Comparison of ENCODE assay signal across 1 cellular context in the genomic region with DNA sequence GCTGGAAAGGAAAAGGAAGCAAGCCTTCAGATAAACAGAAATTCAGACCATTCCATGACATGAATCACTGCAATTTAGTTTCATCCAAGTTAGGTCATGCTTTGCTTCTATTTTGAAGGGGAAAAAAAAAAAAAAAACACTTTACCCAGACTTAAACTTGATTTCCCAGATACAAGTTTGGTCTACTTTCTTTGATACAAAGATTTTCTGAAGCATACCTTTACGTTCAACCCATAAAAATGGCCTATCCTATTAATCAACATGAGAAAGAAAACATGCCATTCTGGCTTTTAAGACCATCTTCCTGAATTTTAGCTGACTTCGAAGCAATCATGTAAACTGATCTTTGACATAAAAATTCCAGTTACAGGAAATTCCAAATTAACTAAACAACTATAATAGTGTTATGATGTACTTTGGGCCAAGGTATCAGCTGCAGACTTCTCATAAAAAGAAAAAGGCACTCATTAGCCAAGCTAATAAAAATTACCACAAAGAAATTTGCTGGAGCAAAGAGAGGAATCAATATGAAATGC.
TF ChIP-seq lines count a peak whose summit lies in the region.

No MANE protein-coding gene starts in this region.

TF ChIP-seq in A549, 52 proteins besides CTCF, POLR2A, EP300 and RAD21 (continued from another document):
- TF ChIP-seq, protein P1, sequence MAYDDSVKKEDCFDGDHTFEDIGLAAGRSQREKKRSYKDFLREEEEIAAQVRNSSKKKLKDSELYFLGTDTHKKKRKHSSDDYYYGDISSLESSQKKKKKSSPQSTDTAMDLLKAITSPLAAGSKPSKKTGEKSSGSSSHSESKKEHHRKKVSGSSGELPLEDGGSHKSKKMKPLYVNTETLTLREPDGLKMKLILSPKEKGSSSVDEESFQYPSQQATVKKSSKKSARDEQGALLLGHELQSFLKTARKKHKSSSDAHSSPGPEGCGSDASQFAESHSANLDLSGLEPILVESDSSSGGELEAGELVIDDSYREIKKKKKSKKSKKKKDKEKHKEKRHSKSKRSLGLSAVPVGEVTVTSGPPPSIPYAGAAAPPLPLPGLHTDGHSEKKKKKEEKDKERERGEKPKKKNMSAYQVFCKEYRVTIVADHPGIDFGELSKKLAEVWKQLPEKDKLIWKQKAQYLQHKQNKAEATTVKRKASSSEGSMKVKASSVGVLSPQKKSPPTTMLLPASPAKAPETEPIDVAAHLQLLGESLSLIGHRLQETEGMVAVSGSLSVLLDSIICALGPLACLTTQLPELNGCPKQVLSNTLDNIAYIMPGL (CRISPR knock-in tag; IDR thresholded peaks at IDR 0.05; ENCODE audit: borderline replicate concordance), result no peak
- TF ChIP-seq HDAC2 (IDR thresholded peaks at IDR 0.05) (no peak), CBX8 (IDR thresholded peaks at IDR 0.05) (no peak), RNF2 (IDR thresholded peaks at IDR 0.05; ENCODE audit: borderline replicate concordance, low read depth) (no peak), FOXS1 (CRISPR knock-in tag; IDR thresholded peaks at IDR 0.05) (no peak), ESRRA (IDR thresholded peaks at IDR 0.05; ENCODE audit: borderline replicate concordance, low read length) (no peak), CHD4 (IDR thresholded peaks at IDR 0.05; ENCODE audit: borderline replicate concordance) (no peak), POLR2AphosphoS2 (conservative IDR thresholded peaks at IDR 0.05; ENCODE audit: low read length) (no peak)
